ENCODE assay signal across 15 cellular contexts in genomic region chr9:97629136-97629535, GRCh38. TPM values are rescaled to one million over a fixed set of nuclear protein-coding genes. Genes with fewer than 3 reads are reported as not detected.
A peak's percentile ranks its signal among the peaks of the same experiment; 100 is the strongest.
DNase-seq lines count a peak whose midpoint lies in the region; ATAC-seq and TF ChIP-seq lines count a peak whose summit lies in the region.
"Had no signal": no experiment of that assay in that cellular context is flagged by ENCODE, and none has a peak within 500 bp of the region (broad histone marks: within the 10 kb centered on the region; RNA-seq: fewer than 3 reads in every experiment).

No MANE protein-coding gene starts in this region.

- no peak overlapping the region for H3K18ac ChIP-seq in H9 (ENCODE audit: insufficient read length, low read depth, low read length)
- no peak overlapping the region for H3K18ac ChIP-seq in mesendoderm (ENCODE audit: low read length)

- peaks cover 11 to 29% (median 17%) of the 10 kb centered on the region in 3 experiments for H3K36me3 Mint-ChIP-seq in H9 (ENCODE audit: insufficient read depth in 1 of 3, low read depth in 3 of 3)

- no peaks in the 10 kb centered on the region for H3K27me3 ChIP-seq in H9 (ENCODE audit: insufficient read depth, low read length)
- H3K27me3 ChIP-seq in mesendoderm (ENCODE audit: insufficient read depth, low read length, poor library complexity) = no peaks in the 10 kb centered on the region
- H3K27me3 ChIP-seq in testis = no peaks in the 10 kb centered on the region
- H3K27me3 ChIP-seq in tibial artery = no peaks in the 10 kb centered on the region
- H3K27me3 ChIP-seq: BE2C had no signal

- H3K9me3 Mint-ChIP-seq in H9 = no peaks in the 10 kb centered on the region
- H3K9me3 Mint-ChIP-seq: CD8-positive, alpha-beta T cell had no signal

- H3K23ac ChIP-seq in H9 (ENCODE audit: insufficient read length, low read depth, low read length) (no peak overlapping the region), mesendoderm (ENCODE audit: low read length) (no peak overlapping the region)

- in situ Hi-C loops in SK-MEL-5 (cut with HindIII; ENCODE audit: low pct_unique_long_range_greater_than_20kb, low sequenced_read_pairs) = loop anchor here (25.0 kb wide), 1 partner anchor 167 kb away; no protein-coding TSS in a partner anchor

- H2AK5ac ChIP-seq in H9 (ENCODE audit: insufficient read length, low read length) = no peak overlapping the region
- no peak overlapping the region for H2AK5ac ChIP-seq in mesendoderm (ENCODE audit: low read length)

- H3K14ac ChIP-seq in H9 (ENCODE audit: insufficient read depth, low read length) = no peak overlapping the region

- no peaks in the 10 kb centered on the region for H4K20me1 ChIP-seq in H9 (ENCODE audit: control insufficient read depth, insufficient read depth, insufficient read length)

- H2BK5ac ChIP-seq in H9 (ENCODE audit: insufficient read length, low read length) (no peak overlapping the region), mesendoderm (ENCODE audit: low read length) (no peak overlapping the region)

- no peaks in the 10 kb centered on the region for H3K27me3 Mint-ChIP-seq in H9 (ENCODE audit: low read depth)

- peaks cover 13 to 22% of the 10 kb centered on the region in 2 experiments for H3K4me1 Mint-ChIP-seq in H9

- no peak overlapping the region for H2BK20ac ChIP-seq in H9 (ENCODE audit: low read depth, low read length, poor library complexity, severe bottlenecking)

- H3K79me2 ChIP-seq in H9 (ENCODE audit: insufficient read depth, low read length) (peaks cover 15% of the 10 kb centered on the region; the same call in 1 of the 2 replicates), mesendoderm (ENCODE audit: control insufficient read depth, insufficient read depth, low read length) (peaks cover 28% of the 10 kb centered on the region)

- no peak for ATAC-seq in GM18858 (IDR thresholded peaks at IDR 0.05; ENCODE audit: unreplicated experiment)
- ATAC-seq: CD8-positive, alpha-beta T cell had no signal

- peak; percentile 65 for DNase-seq in COLO829 (ENCODE audit: low spot score)
- no peak for DNase-seq in H9
- peak; percentile 39 for DNase-seq in SK-MEL-5 (ENCODE audit: low read depth, low spot score)
- DNase-seq in mesendoderm = peak; percentile 44
- DNase-seq in testis = no peak
- no peak for DNase-seq in tibial artery
- DNase-seq: BE2C; CD8-positive, alpha-beta T cell; DMS79; NCI-H1417 treated with DMSO at 0.1 percent for 48 hours; NCI-H1930; NCI-H446; OCI-M1; RPMI8226 had no signal

- no peak overlapping the region for H2BK15ac ChIP-seq in H9 (ENCODE audit: low read depth, low read length)
- no peak overlapping the region for H2BK15ac ChIP-seq in mesendoderm (replicated peaks; ENCODE audit: low read depth)

- H3K56ac ChIP-seq in H9 (ENCODE audit: insufficient read length, low read depth, low read length) (no peak overlapping the region), mesendoderm (ENCODE audit: low read length) (no peak overlapping the region)

- no peak overlapping the region for H3K4me3 ChIP-seq in mesendoderm (ENCODE audit: low read length)
- H3K4me3 ChIP-seq in testis = no peak overlapping the region
- H3K4me3 ChIP-seq in tibial artery = no peak overlapping the region

- H2BK120ac ChIP-seq in H9 (ENCODE audit: low read depth, low read length, poor library complexity, severe bottlenecking) = no peak overlapping the region
- no peak overlapping the region for H2BK120ac ChIP-seq in mesendoderm (ENCODE audit: low read depth, low read length)

- H4K8ac ChIP-seq in H9 (replicated peaks; ENCODE audit: insufficient read length, low read depth, low read length) (no peak overlapping the region), mesendoderm (ENCODE audit: low read depth, low read length) (no peak overlapping the region)

- TF ChIP-seq POLR2A in testis (IDR thresholded peaks at IDR 0.05) = no peak

- H3K4ac ChIP-seq in H9 (ENCODE audit: low read depth, low read length) = no peak overlapping the region
- no peak overlapping the region for H3K4ac ChIP-seq in mesendoderm (ENCODE audit: low read depth, low read length)

- no peak overlapping the region for H2BK12ac ChIP-seq in H9 (ENCODE audit: insufficient read length, low read depth, low read length)

- H3K9me3 ChIP-seq in H9 (ENCODE audit: control insufficient read depth, low read depth, low read length) = no peaks in the 10 kb centered on the region
- no peaks in the 10 kb centered on the region for H3K9me3 ChIP-seq in testis
- H3K9me3 ChIP-seq in tibial artery = no peaks in the 10 kb centered on the region
- H3K9me3 ChIP-seq: BE2C had no signal

- intact Hi-C loops in testis (cut with DNase I; ENCODE audit: low total_unique reads) = no loop called here
- intact Hi-C loops in tibial artery (cut with DNase I; ENCODE audit: low total_unique reads) = no loop called here

- TF ChIP-seq CTCF in H9 (conservative IDR thresholded peaks at IDR 0.05) (peak; percentile 21; the same call in 1 of the 3 replicates), testis (IDR thresholded peaks at IDR 0.05) (no peak), tibial artery (IDR thresholded peaks at IDR 0.05) (no peak)

- H3K4me2 ChIP-seq in H9 (ENCODE audit: insufficient read depth, insufficient read length, low read length) (no peak overlapping the region), mesendoderm (ENCODE audit: low read length) (no peak overlapping the region)

- peaks cover 7% of the 10 kb centered on the region for H3K23me2 ChIP-seq in H9 (ENCODE audit: insufficient read length, low read depth, low read length, poor library complexity, severe bottlenecking)

- H3K36me3 ChIP-seq in mesendoderm (ENCODE audit: control insufficient read depth, insufficient read depth, low read length) = no peaks in the 10 kb centered on the region
- H3K36me3 ChIP-seq in testis (ENCODE audit: low read depth, missing control alignments) = no peaks in the 10 kb centered on the region
- peaks cover 2 to 18% (median 10%) of the 10 kb centered on the region in 3 donors for H3K36me3 ChIP-seq in tibial artery

- no peak overlapping the region for H2AFZ ChIP-seq in H9 (ENCODE audit: low read length)

- no peak overlapping the region for H3T11ph ChIP-seq in H9 (ENCODE audit: low read length)

- H3K9ac ChIP-seq in H9 (ENCODE audit: extremely low read depth, insufficient read length, low read length) (no peak overlapping the region), mesendoderm (ENCODE audit: low read length) (no peak overlapping the region)

- H3K4me3 Mint-ChIP-seq in H9 = no peak overlapping the region; a peak in 1 of 5 replicates
- H3K4me3 Mint-ChIP-seq: CD8-positive, alpha-beta T cell had no signal

- peak overlapping the region; percentile 48 to 93 (median 79); a peak in 3 of 7 replicates for H3K27ac Mint-ChIP-seq in H9
- H3K27ac Mint-ChIP-seq: CD8-positive, alpha-beta T cell had no signal

- no peak overlapping the region for H4K91ac ChIP-seq in H9 (ENCODE audit: insufficient read length, low read depth, low read length)

- no peak overlapping the region for H3K27ac ChIP-seq in H9 (ENCODE audit: insufficient read length, low read depth, low read length)
- H3K27ac ChIP-seq in mesendoderm (ENCODE audit: low read depth, low read length) = no peak overlapping the region
- H3K27ac ChIP-seq in testis = no peak overlapping the region
- no peak overlapping the region for H3K27ac ChIP-seq in tibial artery

- peaks cover 8% of the 10 kb centered on the region for H3K79me1 ChIP-seq in H9 (ENCODE audit: insufficient read depth, low read depth, low read length, poor library complexity, severe bottlenecking)
- H3K79me1 ChIP-seq in mesendoderm (ENCODE audit: low read length) = peaks cover 14% of the 10 kb centered on the region

- H4K5ac ChIP-seq in H9 (ENCODE audit: insufficient read length, low read depth, low read length) = no peak overlapping the region
- H4K5ac ChIP-seq in mesendoderm (ENCODE audit: low read length) = no peak overlapping the region

- H3K4me1 ChIP-seq in H9 (ENCODE audit: insufficient read depth, low read length) (0 out of 2 replicates have a peak, but pooled peaks cover 6% of the 10 kb centered on the region), mesendoderm (ENCODE audit: control insufficient read depth, low read depth, low read length) (no peaks in the 10 kb centered on the region), testis (peaks cover 8% of the 10 kb centered on the region), tibial artery (peaks cover 0 to 23% (median 14%) of the 10 kb centered on the region in 4 donors)
- H3K4me1 ChIP-seq: BE2C had no signal

RNA-seq across cellular contexts. Expression of gene TSTD2, which starts 4.0 kb away (rescaled TPM):
- 22.9 and 23.5 TPM in 2 replicates for total RNA-seq in H9 (2021)
- 17.7 and 17.9 TPM in 2 replicates for total RNA-seq in SK-MEL-5 (2014; rRNA removed; shearing (Covaris generic))
- polyA plus RNA-seq in SK-MEL-5 (2015; cell fraction: cytosol; rRNA removed) = 14.9 and 19.8 TPM in 2 replicates
- 63.4 and 67.0 TPM in 2 replicates for polyA plus RNA-seq in SK-MEL-5 (2015; cell fraction: nucleus; rRNA removed)
- 12.9 TPM for polyA plus RNA-seq in mesendoderm (2013, experiment 1 of 2)
- 12.9 TPM for polyA plus RNA-seq in mesendoderm (2013, experiment 2 of 2)
- total RNA-seq in testis = 10 to 100 TPM; 31.8 to 35.6 TPM
- 20.0 TPM for polyA plus RNA-seq in testis (ENCODE audit: insufficient read depth, low read depth, low replicate concordance)

RNA-seq across cellular contexts. Expression of gene NCBP1, which starts 4.5 kb away (rescaled TPM):
- 46.0 and 55.7 TPM in 2 replicates for total RNA-seq in H9 (2021)
- total RNA-seq in SK-MEL-5 (2014; rRNA removed; shearing (Covaris generic)) = 51.9 and 52.5 TPM in 2 replicates
- 32.5 and 47.2 TPM in 2 replicates for polyA plus RNA-seq in SK-MEL-5 (2015; cell fraction: cytosol; rRNA removed)
- 47.1 and 69.4 TPM in 2 replicates for polyA plus RNA-seq in SK-MEL-5 (2015; cell fraction: nucleus; rRNA removed)
- polyA plus RNA-seq in mesendoderm (2013, experiment 1 of 2) = 42.2 TPM
- polyA plus RNA-seq in mesendoderm (2013, experiment 2 of 2) = 39.8 TPM
- total RNA-seq in testis = 10 to 100 TPM; 36.9 to 41.7 TPM
- 36.6 TPM for polyA plus RNA-seq in testis (ENCODE audit: insufficient read depth, low read depth, low replicate concordance)

Comparison
In these comparisons a context has a peak if more than half of its experiments do, and no peak if none do; other contexts are left out.
1. DNase-seq: peak in COLO829 (single experiment), SK-MEL-5 (single experiment) and mesendoderm (single experiment); none in H9 (single experiment), testis (single experiment) and tibial artery (0 of 2).